Comparison of ENCODE assay signal across 17 cellular contexts in genomic region chr2:25236736-25237135, GRCh38.
DNase-seq lines count a peak whose midpoint lies in the region; ATAC-seq and TF ChIP-seq lines count a peak whose summit lies in the region.
"Had no signal": no experiment of that assay in that cellular context is flagged by ENCODE, and none has a peak within 500 bp of the region (broad histone marks: within the 10 kb centered on the region; RNA-seq: fewer than 3 reads in every experiment).

No MANE protein-coding gene starts in this region.

- H3K27me3 Mint-ChIP-seq in WTC11 (ENCODE audit: low read depth) = no peaks in the 10 kb centered on the region
- no peaks in the 10 kb centered on the region for H3K27me3 Mint-ChIP-seq in progenitor cell of endocrine pancreas
- peaks cover 0 to 2% (median 0%) of the 10 kb centered on the region in 3 donors for H3K27me3 Mint-ChIP-seq in CD14-positive monocyte (ENCODE audit: low read depth in 3 of 3)

- no peak overlapping the region for H3K4me3 Mint-ChIP-seq in WTC11
- H3K4me3 Mint-ChIP-seq in progenitor cell of endocrine pancreas (ENCODE audit: low read depth) = no peak overlapping the region
- no peak overlapping the region for H3K4me3 Mint-ChIP-seq in CD14-positive monocyte

- H3K4me1 ChIP-seq in left ventricle myocardium inferior (peaks cover 21% of the 10 kb centered on the region), right lobe of liver (no peaks in the 10 kb centered on the region)
- H3K4me1 ChIP-seq: A549, HAP-1 had no signal

- H3K9me3 Mint-ChIP-seq in WTC11 (no peaks in the 10 kb centered on the region), progenitor cell of endocrine pancreas (ENCODE audit: low read depth) (no peaks in the 10 kb centered on the region), CD14-positive monocyte (no peaks in the 10 kb centered on the region)

- H3K27ac ChIP-seq in left ventricle myocardium inferior (replicated peaks) = peak overlapping the region; percentile 22
- H3K27ac ChIP-seq in right lobe of liver = no peak overlapping the region
- H3K27ac ChIP-seq: A549, KMS-11 had no signal

- DNase-seq in Right ventricle myocardium inferior (ENCODE audit: missing footprints) (peak; percentile 55), cardiac septum (ENCODE audit: low spot score) (no peak), WTC11 (ENCODE audit: low spot score) (no peak), left ventricle myocardium inferior (no peak), progenitor cell of endocrine pancreas (ENCODE audit: low spot score, unreplicated experiment) (no peak), CD14-positive monocyte (ENCODE audit: low spot score) (no peak), right lobe of liver (no peak)
- DNase-seq: DMS79, MV-4-11, NCI-H187, NCI-H2107, NCI-H524, SIG-M5 had no signal

- no peak for TF ChIP-seq CTCF in WTC11 (IDR thresholded peaks at IDR 0.05)
- TF ChIP-seq CTCF in left ventricle myocardium inferior (IDR thresholded peaks at IDR 0.05; ENCODE audit: borderline replicate concordance) = no peak
- TF ChIP-seq CTCF in progenitor cell of endocrine pancreas (IDR thresholded peaks at IDR 0.05; ENCODE audit: unreplicated experiment) = no peak
- TF ChIP-seq CTCF in CD14-positive monocyte (IDR thresholded peaks at IDR 0.05) = no peak
- no peak for TF ChIP-seq CTCF in right lobe of liver (IDR thresholded peaks at IDR 0.05)

- H3K36me3 ChIP-seq in left ventricle myocardium inferior (peaks cover 92% of the 10 kb centered on the region), right lobe of liver (peaks cover 0 to 84% (median 19%) of the 10 kb centered on the region in 4 donors)

- ATAC-seq in Right ventricle myocardium inferior (peak; percentile 49), WTC11 (no peak), GM21723 (IDR thresholded peaks at IDR 0.05; ENCODE audit: unreplicated experiment) (no peak), right lobe of liver (no peak)

- peaks cover 85% of the 10 kb centered on the region for H3K36me3 Mint-ChIP-seq in WTC11
- peaks cover 38% of the 10 kb centered on the region for H3K36me3 Mint-ChIP-seq in progenitor cell of endocrine pancreas (ENCODE audit: insufficient read depth)
- H3K36me3 Mint-ChIP-seq in CD14-positive monocyte = peaks cover 78 to 91% of the 10 kb centered on the region in 2 donors

- H3K27me3 ChIP-seq in left ventricle myocardium inferior (ENCODE audit: low read depth) (no peaks in the 10 kb centered on the region), right lobe of liver (no peaks in the 10 kb centered on the region)

- no peak overlapping the region for H3K4me3 ChIP-seq in left ventricle myocardium inferior
- H3K4me3 ChIP-seq in right lobe of liver = no peak overlapping the region
- H3K4me3 ChIP-seq: A549, HAP-1 had no signal

- H3K4me1 Mint-ChIP-seq in WTC11 (peaks cover 3% of the 10 kb centered on the region; the same call in 1 of the 2 replicates), progenitor cell of endocrine pancreas (ENCODE audit: low read depth) (no peaks in the 10 kb centered on the region), CD14-positive monocyte (peaks cover 2% of the 10 kb centered on the region)

- CTCF ChIA-PET in WTC11 (lab: Charles Lee) = no interaction called here

- POLR2A ChIA-PET in WTC11 (lab: Charles Lee) = interaction anchor here (1.2 kb wide), 1 partner anchor 16 kb away, joined by 5 read pairs; no protein-coding TSS in a partner anchor

- intact Hi-C loops in Right ventricle myocardium inferior (cut with DNase I) = no loop called here
- intact Hi-C loops in cardiac septum (cut with DNase I) = no loop called here
- intact Hi-C loops in left ventricle myocardium inferior (cut with micrococcal nuclease) = no loop called here
- intact Hi-C loops in CD14-positive monocyte (cut with micrococcal nuclease) = no loop called here
- intact Hi-C loops in right lobe of liver (cut with DNase I) = no loop called here

- H3K9me3 ChIP-seq in left ventricle myocardium inferior (replicated peaks) (no peaks in the 10 kb centered on the region), right lobe of liver (no peaks in the 10 kb centered on the region)
- H3K9me3 ChIP-seq: A549, HAP-1 had no signal

- 87% methylated on average over 3 of the region's 8 CpGs for WGBS in right lobe of liver (ENCODE audit: insufficient coverage, low coverage, low lambda C conversion rate, missing lambda C conversion rate)

- no peak for TF ChIP-seq POLR2A in right lobe of liver (IDR thresholded peaks at IDR 0.05)

- H3K27ac Mint-ChIP-seq in WTC11 (peak overlapping the region; percentile 18; the same call in 1 of the 2 replicates), progenitor cell of endocrine pancreas (peak overlapping the region; percentile 6), CD14-positive monocyte (no peak overlapping the region)

TF ChIP-seq in WTC11, 78 proteins besides CTCF, POLR2A, EP300 and RAD21:
- TF ChIP-seq ETV6 (CRISPR knock-in tag; IDR thresholded peaks at IDR 0.05) (no peak), ZNF396 (CRISPR knock-in tag; IDR thresholded peaks at IDR 0.05; ENCODE audit: borderline replicate concordance) (no peak), ARID4B (CRISPR knock-in tag; IDR thresholded peaks at IDR 0.05; ENCODE audit: borderline replicate concordance) (no peak), IRF2 (CRISPR knock-in tag; IDR thresholded peaks at IDR 0.05; ENCODE audit: borderline replicate concordance, low read depth) (no peak)
TF ChIP-seq in WTC11: peak in this region for 0.

Comparison
In these comparisons a context has a peak if more than half of its experiments do, and no peak if none do; other contexts are left out.
1. H3K27ac Mint-ChIP-seq: peak in WTC11 (single experiment) and progenitor cell of endocrine pancreas (single experiment); none in CD14-positive monocyte (0 of 7).